9 cellular contexts compared by ENCODE assay signal in genomic region chr2:5692561-5693287, GRCh38. TPM values are rescaled to one million over a fixed set of nuclear protein-coding genes. Genes with fewer than 3 reads are reported as not detected.
DNase-seq lines count a peak whose midpoint lies in the region; ATAC-seq, FAIRE-seq and TF ChIP-seq lines count a peak whose summit lies in the region.
"Had no signal": no experiment of that assay in that cellular context is flagged by ENCODE, and none has a peak within 500 bp of the region (broad histone marks: within the 10 kb centered on the region; RNA-seq: fewer than 3 reads in every experiment).

No MANE protein-coding gene starts in this region.

- DNase-seq in COLO668 (lab: John Stamatoyannopoulos, UW; ENCODE audit: unreplicated experiment), result peak; percentile 68
- DNase-seq in LHCN-M2 (ENCODE audit: low read depth), result peak; percentile 43
- DNase-seq in choroid plexus epithelial cell (ENCODE audit: low read depth), result peak; percentile 60
- DNase-seq in glomerular visceral epithelial cell (ENCODE audit: extremely low spot score), result no peak
- no peak for DNase-seq in SW 1271 (lab: John Stamatoyannopoulos, UW)
- no peak for DNase-seq in D721Med (ENCODE audit: insufficient read length, low spot score)
- DNase-seq: ovary had no signal

- no peak for ATAC-seq in GM18519 (IDR thresholded peaks at IDR 0.05; ENCODE audit: low FRiP score, unreplicated experiment)

- no peaks in the 10 kb centered on the region for H3K9me3 Mint-ChIP-seq in nephron

- H3K36me3 Mint-ChIP-seq in nephron (ENCODE audit: low read depth), result peaks cover 14% of the 10 kb centered on the region

- H3K4me1 Mint-ChIP-seq in nephron, result peaks cover 17% of the 10 kb centered on the region

- TF ChIP-seq CTCF in choroid plexus epithelial cell (conservative IDR thresholded peaks at IDR 0.05; ENCODE audit: low read depth, low read length) (no peak), nephron (IDR thresholded peaks at IDR 0.05; ENCODE audit: unreplicated experiment in 3 of 3) (no peak), D721Med (IDR thresholded peaks at IDR 0.05; ENCODE audit: insufficient read depth, missing control alignments) (no peak)

- no peak for FAIRE-seq in D721Med (lab: Jason Lieb, UNC)

- H3K27me3 Mint-ChIP-seq in nephron (ENCODE audit: low read depth), result peaks cover 26% of the 10 kb centered on the region

- H3K27ac Mint-ChIP-seq in nephron, result peak overlapping the region; percentile 92 to 96 (median 94)

- H3K4me3 Mint-ChIP-seq in nephron, result peak overlapping the region; percentile 96 to 99 (median 97)

- peak overlapping the region; percentile 66 for H3K4me3 ChIP-seq in choroid plexus epithelial cell (ENCODE audit: low read depth, low read length)
- H3K4me3 ChIP-seq: ovary had no signal

RNA-seq across cellular contexts. Expression of gene SOX11, which starts 0.5 kb away (rescaled TPM):
- 7.4 and 12.1 TPM in 2 replicates for total RNA-seq in LHCN-M2 (2014; rRNA removed)
- polyA plus RNA-seq in LHCN-M2 (2012), result 6.3 TPM

Comparison
In these comparisons a context has a peak if more than half of its experiments do, and no peak if none do; other contexts are left out.
1. DNase-seq: peak in COLO668 (single experiment), LHCN-M2 (single experiment) and choroid plexus epithelial cell (single experiment); none in glomerular visceral epithelial cell (single experiment), SW 1271 (0 of 2) and D721Med (single experiment).